Comparison of ENCODE assay signal across 26 cellular contexts in the genomic region with DNA sequence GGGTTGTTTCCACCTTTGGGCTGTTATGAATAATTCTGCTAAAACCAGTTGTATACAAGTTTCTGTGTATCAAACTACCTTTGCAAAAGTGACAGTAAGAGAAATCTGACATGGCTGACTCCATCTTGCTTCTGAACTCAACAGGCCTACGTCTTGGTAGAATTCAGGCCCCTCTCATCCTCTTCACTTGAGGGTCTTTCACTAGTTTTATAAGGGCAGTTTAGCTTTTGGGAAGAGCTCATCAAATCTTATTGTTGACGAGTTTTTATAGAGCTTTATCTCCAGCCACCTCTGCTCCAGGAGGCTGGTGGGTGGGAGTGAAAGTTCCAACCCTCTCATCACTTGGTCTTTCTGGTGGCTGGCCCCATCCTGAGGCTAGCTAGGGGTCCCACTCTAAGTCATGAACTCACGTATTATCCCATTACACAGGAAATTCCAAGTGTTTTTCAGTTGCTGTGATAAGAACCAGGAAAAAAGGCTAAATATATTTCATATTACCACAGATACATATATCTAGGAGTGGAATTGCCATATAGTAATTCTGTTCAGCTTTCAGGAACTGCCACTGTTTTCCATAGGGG. TPM values are rescaled to one million over a fixed set of nuclear protein-coding genes. Genes with fewer than 3 reads are reported as not detected.
DNase-seq lines count a peak whose midpoint lies in the region; ATAC-seq, FAIRE-seq and TF ChIP-seq lines count a peak whose summit lies in the region.
"Had no signal": no experiment of that assay in that cellular context is flagged by ENCODE, and none has a peak within 500 bp of the region (broad histone marks: within the 10 kb centered on the region; RNA-seq: fewer than 3 reads in every experiment).

No MANE protein-coding gene starts in this region.

- H3K9me3 ChIP-seq in HepG2 (ENCODE audit: low read length), result no peaks in the 10 kb centered on the region
- no peaks in the 10 kb centered on the region for H3K9me3 ChIP-seq in right lobe of liver
- H3K9me3 ChIP-seq: SJSA1 had no signal

- H3K36me3 ChIP-seq in HepG2 (replicated peaks in 1 of 2; ENCODE audit: control insufficient read depth in 1 of 2, insufficient read depth in 2 of 2, low read length in 2 of 2) (peaks cover 29 to 50% of the 10 kb centered on the region in 2 experiments), right lobe of liver (peaks cover 11 to 44% (median 37%) of the 10 kb centered on the region in 4 donors)

- TF ChIP-seq RAD21 in HepG2 (CRISPR knock-in tag; IDR thresholded peaks at IDR 0.05), result no peak

- TF ChIP-seq EP300 in HepG2 (IDR thresholded peaks at IDR 0.05; ENCODE audit: low read depth in 2 of 2, low read length in 2 of 2) (no peak), HepG2 (CRISPR knock-in tag; IDR thresholded peaks at IDR 0.05; ENCODE audit: borderline replicate concordance) (no peak)

- peaks cover under 1% of the 10 kb centered on the region for H3K79me2 ChIP-seq in HepG2 (ENCODE audit: insufficient read depth, low read length)

- no peak overlapping the region for H3K4me2 ChIP-seq in HepG2 (ENCODE audit: low read depth, low read length)

- H3K4me1 ChIP-seq in HepG2 (ENCODE audit: insufficient read depth, low read length) (0 out of 2 replicates have a peak, but pooled peaks cover under 1% of the 10 kb centered on the region), right lobe of liver (no peaks in the 10 kb centered on the region)
- H3K4me1 ChIP-seq: SJSA1 had no signal

- no peak overlapping the region for H3K9ac ChIP-seq in HepG2 (ENCODE audit: insufficient read depth, low read depth, low read length)

- no TSS peak for BruUV-seq in HepG2 (replicated peaks; lab: Mats Ljungman, UMichigan)

- ATAC-seq in HepG2 (no peak), right lobe of liver (no peak)
- ATAC-seq: CD8-positive, alpha-beta T cell; HCT116; PC-3 had no signal

- CTCF ChIA-PET in HepG2 (lab: Yijun Ruan, JAX; ENCODE audit: low intra/inter-chr PET ratio, low total read pairs), result no interaction called here

- DNase-seq in HepG2 (ENCODE audit: low spot score) (no peak), right lobe of liver (no peak), erythroblast (lab: John Stamatoyannopoulos, UW) (no peak), NCI-H187 treated with DMSO at 0.1 percent for 48 hours (lab: John Stamatoyannopoulos, UW) (no peak), HPDE6-E6E7 (ENCODE audit: extremely low spot score) (no peak), SKM-1 treated with dmso at 0.1 percent for 144 hours (lab: John Stamatoyannopoulos, UW; ENCODE audit: unreplicated experiment) (no peak)
- DNase-seq: CD8-positive, alpha-beta T cell; DMS153; GOT3; Karpas-422; NCI-H1092; NCI-H1417 treated with DMSO at 0.1 percent for 48 hours; NCI-H1694 treated with DMSO at 0.1 percent for 48 hours; NCI-H2171 treated with DMSO at 0.1 percent for 48 hours; NCI-H524; NCI-H748 treated with DMSO at 0.1 percent for 48 hours; NK-92 treated with Interleukin-12 subunit alpha and Interleukin-12 subunit beta, amount 100 ng/mL, for 24 hours; PC-3; Right ventricle myocardium superior; RPMI8226; T-helper 1 cell had no signal

- H2AFZ ChIP-seq in HepG2 (ENCODE audit: low read length), result no peak overlapping the region

- WGBS in HepG2 (ENCODE audit: low lambda C conversion rate), result 98% methylated on average over 3 of the region's 3 CpGs
- 79% methylated on average over 3 of the region's 3 CpGs for WGBS in right lobe of liver (ENCODE audit: insufficient coverage, low coverage, low lambda C conversion rate, missing lambda C conversion rate)

- H3K27me3 ChIP-seq in HepG2 (ENCODE audit: control insufficient read depth in 1 of 2, insufficient read depth in 2 of 2, low read length in 2 of 2) (no peaks in the 10 kb centered on the region), right lobe of liver (no peaks in the 10 kb centered on the region)
- H3K27me3 ChIP-seq: SJSA1 had no signal

- no peak for FAIRE-seq in HepG2 (lab: Jason Lieb, UNC)

- H4K20me1 ChIP-seq in HepG2 (ENCODE audit: insufficient read depth, low read length), result peaks cover 12% of the 10 kb centered on the region

- intact Hi-C loops in HepG2 (cut with micrococcal nuclease; ENCODE audit: unreplicated experiment), result no loop called here
- intact Hi-C loops in right lobe of liver (cut with DNase I), result no loop called here

- H3K27ac ChIP-seq in HepG2 (ENCODE audit: extremely low read length, insufficient read depth, low read length) (no peak overlapping the region), right lobe of liver (no peak overlapping the region)
- H3K27ac ChIP-seq: C4-2B, HL-60, SJSA1 had no signal

- TF ChIP-seq POLR2A in HepG2 (IDR thresholded peaks at IDR 0.05; ENCODE audit: insufficient read depth in 1 of 2, low read depth in 2 of 2, low read length in 2 of 2) (peak in 1 of 2 experiments; percentile 28; a peak in 1 of 4 replicates), right lobe of liver (IDR thresholded peaks at IDR 0.05) (no peak), erythroblast (IDR thresholded peaks at IDR 0.05; ENCODE audit: low read length) (peak; percentile 16)

- POLR2A ChIA-PET in HepG2 (lab: Yijun Ruan, JAX), result interaction anchor here (1.4 to 3.7 kb wide), 2 partner anchors 11 to 17 kb away, joined by 3 to 32 read pairs; a partner anchor contains a TSS

- TF ChIP-seq CTCF in HepG2 (CRISPR knock-in tag; IDR thresholded peaks at IDR 0.05) (no peak), right lobe of liver (IDR thresholded peaks at IDR 0.05) (no peak)

- in situ Hi-C loops in HepG2 (cut with HindIII; ENCODE audit: extremely low pct_ligation_motif_present, low pct_unique_long_range_greater_than_20kb), result no loop called here

- H3K4me3 ChIP-seq in HepG2 (replicated peaks in 1 of 3; ENCODE audit: insufficient read depth in 1 of 3, low read depth in 2 of 3, low read length in 3 of 3) (no peak overlapping the region), right lobe of liver (no peak overlapping the region)
- H3K4me3 ChIP-seq: SJSA1 had no signal

TF ChIP-seq in HepG2, 621 proteins besides CTCF, POLR2A, EP300 and RAD21 (continues in another document):
- TF ChIP-seq POLR2AphosphoS5 (IDR thresholded peaks at IDR 0.05; ENCODE audit: low read depth, low read length), result 0 out of 2 replicates have a peak, but pooled peaks have one; percentile 14
- TF ChIP-seq RBM22 (optimal IDR thresholded peaks at IDR 0.05; ENCODE audit: low read length), result peak; percentile 55

TF ChIP-seq in PFSK-1, 5 proteins besides CTCF, POLR2A, EP300 and RAD21:
- TF ChIP-seq SIN3A (IDR thresholded peaks at IDR 0.05; ENCODE audit: borderline replicate concordance, insufficient read depth, low read length), result no peak
- peak; percentile 41 for TF ChIP-seq POLR2AphosphoS5 (IDR thresholded peaks at IDR 0.05; ENCODE audit: low read depth, low read length)

RNA-seq across cellular contexts. Expression of a gene that starts 11.6 kb away (rescaled TPM):
- total RNA-seq in HepG2 (2016; rRNA removed; fragmentation: Illumina TruSeq; extraction: Trizol), result 778 and 844 TPM in 2 replicates
- total RNA-seq in HepG2 (2016; cell fraction: cytosol; rRNA removed; fragmentation: Illumina TruSeq; extraction: Trizol; ENCODE audit: low read depth), result 240 and 247 TPM in 2 replicates
- total RNA-seq in HepG2 (2016; cell fraction: insoluble cytoplasmic fraction; rRNA removed; fragmentation: Illumina TruSeq; extraction: Trizol), result 807 and 874 TPM in 2 replicates
- 271 and 293 TPM in 2 replicates for total RNA-seq in HepG2 (2016; cell fraction: membrane; rRNA removed; fragmentation: Illumina TruSeq; extraction: Trizol)
- 288 and 319 TPM in 2 replicates for total RNA-seq in HepG2 (2016; cell fraction: nucleus; rRNA removed; fragmentation: Illumina TruSeq; extraction: Trizol)
- polyA plus RNA-seq in HepG2 (2011; rRNA removed), result 473 and 489 TPM in 2 replicates
- 454 and 565 TPM in 2 replicates for polyA plus RNA-seq in HepG2 (2011; cell fraction: cytosol; rRNA removed)
- 241 and 254 TPM in 2 replicates for polyA plus RNA-seq in HepG2 (2011; cell fraction: nucleus; rRNA removed)
- polyA plus RNA-seq in HepG2 (2012), result 287 and 337 TPM in 2 replicates
- polyA plus RNA-seq in HepG2 (2016; cell fraction: cytosol; fragmentation: Illumina TruSeq; extraction: Trizol; ENCODE audit: low read depth), result 214 and 218 TPM in 2 replicates
- polyA plus RNA-seq in HepG2 (2016; cell fraction: insoluble cytoplasmic fraction; fragmentation: Illumina TruSeq; extraction: Trizol; ENCODE audit: low read depth), result 583 and 611 TPM in 2 replicates
- 190 and 196 TPM in 2 replicates for polyA plus RNA-seq in HepG2 (2016; cell fraction: membrane; fragmentation: Illumina TruSeq; extraction: Trizol; ENCODE audit: low read depth)
- 401 and 413 TPM in 2 replicates for polyA plus RNA-seq in HepG2 (2016; cell fraction: nucleus; fragmentation: Illumina TruSeq; extraction: Trizol; ENCODE audit: insufficient read depth, low read depth)
- 137 and 221 TPM in 2 replicates for polyA minus RNA-seq in HepG2 (2011; rRNA and poly(A)+ RNA removed; ENCODE audit: low replicate concordance)
- 125 and 146 TPM in 2 replicates for polyA minus RNA-seq in HepG2 (2011; cell fraction: cytosol; rRNA and poly(A)+ RNA removed)
- 61.2 and 82.5 TPM in 2 replicates for polyA minus RNA-seq in HepG2 (2011; cell fraction: nucleus; rRNA and poly(A)+ RNA removed)
- 100 to 1,000 TPM in 1 of 6 experiments, 10 to 100 TPM in 5; 25.4 to 105 (median 48.1) TPM for total RNA-seq in right lobe of liver
- polyA plus RNA-seq in PFSK-1 (2012; ENCODE audit: insufficient read length, low read depth), result 370 TPM

RNA-seq across cellular contexts. Expression of a gene that starts 49.7 kb away (rescaled TPM):
- total RNA-seq in HepG2 (2016; rRNA removed; fragmentation: Illumina TruSeq; extraction: Trizol) (22.1 and 28.8 TPM in 2 replicates), right lobe of liver (1 to 10 TPM; 3.9 to 7.3 (median 6.0) TPM)
- 4.5 and 6.2 TPM in 2 replicates for total RNA-seq in HepG2 (2016; cell fraction: cytosol; rRNA removed; fragmentation: Illumina TruSeq; extraction: Trizol; ENCODE audit: low read depth)
- 22.4 and 26.5 TPM in 2 replicates for total RNA-seq in HepG2 (2016; cell fraction: insoluble cytoplasmic fraction; rRNA removed; fragmentation: Illumina TruSeq; extraction: Trizol)
- 15.3 and 17.5 TPM in 2 replicates for total RNA-seq in HepG2 (2016; cell fraction: membrane; rRNA removed; fragmentation: Illumina TruSeq; extraction: Trizol)
- 21.9 and 23.7 TPM in 2 replicates for total RNA-seq in HepG2 (2016; cell fraction: nucleus; rRNA removed; fragmentation: Illumina TruSeq; extraction: Trizol)
- polyA plus RNA-seq in HepG2 (2011; rRNA removed), result 16.4 and 17.0 TPM in 2 replicates
- 8.7 and 11.5 TPM in 2 replicates for polyA plus RNA-seq in HepG2 (2011; cell fraction: cytosol; rRNA removed)
- polyA plus RNA-seq in HepG2 (2011; cell fraction: nucleus; rRNA removed), result 27.9 and 31.1 TPM in 2 replicates
- 13.6 and 14.9 TPM in 2 replicates for polyA plus RNA-seq in HepG2 (2012)
- polyA plus RNA-seq in HepG2 (2016; cell fraction: cytosol; fragmentation: Illumina TruSeq; extraction: Trizol; ENCODE audit: low read depth), result 2.1 and 3.0 TPM in 2 replicates
- 18.9 and 19.0 TPM in 2 replicates for polyA plus RNA-seq in HepG2 (2016; cell fraction: insoluble cytoplasmic fraction; fragmentation: Illumina TruSeq; extraction: Trizol; ENCODE audit: low read depth)
- polyA plus RNA-seq in HepG2 (2016; cell fraction: membrane; fragmentation: Illumina TruSeq; extraction: Trizol; ENCODE audit: low read depth), result 4.9 and 6.7 TPM in 2 replicates
- 40.2 and 44.5 TPM in 2 replicates for polyA plus RNA-seq in HepG2 (2016; cell fraction: nucleus; fragmentation: Illumina TruSeq; extraction: Trizol; ENCODE audit: insufficient read depth, low read depth)
- polyA minus RNA-seq in HepG2 (2011; rRNA and poly(A)+ RNA removed; ENCODE audit: low replicate concordance), result 8.3 and 15.8 TPM in 2 replicates
- 10.1 and 14.8 TPM in 2 replicates for polyA minus RNA-seq in HepG2 (2011; cell fraction: cytosol; rRNA and poly(A)+ RNA removed)
- 21.9 and 37.8 TPM in 2 replicates for polyA minus RNA-seq in HepG2 (2011; cell fraction: nucleus; rRNA and poly(A)+ RNA removed)
- polyA plus RNA-seq in PFSK-1 (2012; ENCODE audit: insufficient read length, low read depth), result 5.4 TPM
